6 cellular contexts compared by ENCODE assay signal in the genomic region with DNA sequence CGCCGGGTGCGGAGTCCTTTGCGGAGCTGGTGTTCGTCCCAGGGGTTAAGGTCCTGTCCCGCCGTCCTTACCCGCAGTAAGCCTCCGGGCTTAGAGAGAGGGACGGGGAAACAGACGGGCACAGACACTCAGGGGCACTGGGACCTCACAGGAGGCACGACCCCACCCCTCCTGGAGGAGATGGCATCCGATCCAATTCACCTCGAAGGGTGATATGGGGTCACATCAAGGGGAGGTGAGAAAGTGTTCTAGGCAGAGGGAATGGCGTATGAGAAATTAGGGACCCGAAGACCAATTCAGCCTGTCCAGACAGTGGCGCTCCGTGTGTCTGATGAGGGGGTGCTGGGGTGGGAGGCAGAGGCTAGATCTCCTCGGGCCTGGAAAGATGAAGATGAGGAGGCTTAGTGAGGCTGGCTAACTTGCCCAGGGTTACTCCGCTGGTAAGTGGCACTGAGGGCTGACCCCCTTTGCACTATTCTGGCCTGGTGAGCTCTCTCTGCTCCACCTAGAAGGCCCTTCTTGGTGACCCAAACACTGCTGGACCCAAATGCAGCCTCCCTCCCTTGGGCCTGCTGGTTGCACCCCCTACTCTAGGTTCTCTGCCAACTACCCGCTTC. TPM values are rescaled to one million over a fixed set of nuclear protein-coding genes. Genes with fewer than 3 reads are reported as not detected.
DNase-seq lines count a peak whose midpoint lies in the region; ATAC-seq lines count a peak whose summit lies in the region.

No MANE protein-coding gene starts in this region.

- H3K4me3 ChIP-seq in iPS-11a (ENCODE audit: low read depth, low read length), result peak overlapping the region; percentile 33

- DNase-seq in Right ventricle myocardium inferior (ENCODE audit: missing footprints) (no peak), cardiac septum (ENCODE audit: low spot score) (no peak), GF-D8 (lab: John Stamatoyannopoulos, UW) (no peak)
- no peak for DNase-seq in activated CD4-positive, CD25-positive, alpha-beta regulatory T cell (lab: John Stamatoyannopoulos, UW)
- no peak for DNase-seq in central memory CD4-positive, alpha-beta T cell

- ATAC-seq in Right ventricle myocardium inferior, result peak; percentile 37

- intact Hi-C loops in Right ventricle myocardium inferior (cut with DNase I) (no loop called here), cardiac septum (cut with DNase I) (no loop called here)

RNA-seq across cellular contexts. Expression of gene BTBD19, which starts 12.1 kb away (rescaled TPM):
- total RNA-seq in Right ventricle myocardium inferior, result 2.8 TPM
- 4.4 TPM for total RNA-seq in cardiac septum

RNA-seq across cellular contexts. Expression of gene DYNLT4, which starts 13.3 kb away (rescaled TPM):
- total RNA-seq in Right ventricle myocardium inferior (1.0 TPM), cardiac septum (not detected)

RNA-seq across cellular contexts. Expression of gene PLK3, which starts 20.3 kb away (rescaled TPM):
- total RNA-seq in Right ventricle myocardium inferior (6.4 TPM), cardiac septum (8.4 TPM)

RNA-seq across cellular contexts. Expression of gene PTCH2, which starts 22.6 kb away (rescaled TPM):
- 0.43 TPM for total RNA-seq in Right ventricle myocardium inferior
- 0.35 TPM for total RNA-seq in cardiac septum

RNA-seq across cellular contexts. Expression of gene BEST4, which starts 32.5 kb away (rescaled TPM):
- total RNA-seq in Right ventricle myocardium inferior (not detected), cardiac septum (0.11 TPM)
